ENCODE assay signal across 23 cellular contexts in the genomic region with DNA sequence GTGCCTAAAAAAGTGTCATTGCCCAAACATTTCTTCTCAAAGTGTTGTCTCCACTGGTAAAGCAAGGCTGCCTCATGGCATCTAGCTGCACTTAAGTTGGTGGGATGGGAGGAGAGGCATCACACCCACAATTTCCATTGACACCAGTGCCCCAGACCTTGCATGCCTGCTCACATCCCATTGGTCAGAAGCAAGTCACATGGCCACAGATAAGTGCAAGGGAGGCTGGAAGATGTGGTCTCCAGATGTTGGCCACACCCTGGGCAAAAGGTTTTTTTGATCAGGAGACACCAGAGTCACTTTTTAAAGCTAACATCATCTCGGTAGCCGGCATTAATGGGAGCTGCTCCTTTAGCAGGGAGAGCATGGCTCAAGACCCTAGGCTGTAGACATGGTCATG.
DNase-seq lines count a peak whose midpoint lies in the region; ATAC-seq, FAIRE-seq and TF ChIP-seq lines count a peak whose summit lies in the region.
"Had no signal": no experiment of that assay in that cellular context is flagged by ENCODE, and none has a peak within 500 bp of the region (broad histone marks: within the 10 kb centered on the region; RNA-seq: fewer than 3 reads in every experiment).

No MANE protein-coding gene starts in this region.

- no peak for TF ChIP-seq POLR2A in K562 (conservative IDR thresholded peaks at IDR 0.05)

- no peaks in the 10 kb centered on the region for H3K9me1 ChIP-seq in K562 (ENCODE audit: control insufficient read depth, insufficient read depth, low read length)

- H3K27ac ChIP-seq in BLaER1 treated with 17β-estradiol and CSF1 and Interleukin-3, amounts not matched to agents 10 nM and 100 nM: no peak overlapping the region
- H3K27ac ChIP-seq in K562 (ENCODE audit: extremely low read depth, low read depth, low read length): no peak overlapping the region
- H3K27ac ChIP-seq in trophoblast cell (ENCODE audit: low read depth, low read length): no peak overlapping the region
- H3K27ac ChIP-seq: A549, C4-2B had no signal

- no peak overlapping the region for H2AK5ac ChIP-seq in trophoblast cell (ENCODE audit: low read length)

- H3K9ac ChIP-seq in BLaER1 treated with 17β-estradiol and CSF1 and Interleukin-3, amounts not matched to agents 10 nM and 100 nM: no peak overlapping the region
- no peak overlapping the region for H3K9ac ChIP-seq in K562 (ENCODE audit: insufficient read depth in 1 of 2, low read depth in 2 of 2, low read length in 2 of 2)
- no peak overlapping the region for H3K9ac ChIP-seq in trophoblast cell (ENCODE audit: low read length)

- ATAC-seq in K562: no peak
- no peak for ATAC-seq in HG03571 (IDR thresholded peaks at IDR 0.05; ENCODE audit: unreplicated experiment)
- ATAC-seq: CD8-positive, alpha-beta T cell; GM12878 had no signal

- no peak overlapping the region for H4K91ac ChIP-seq in trophoblast cell (ENCODE audit: low read depth, low read length)

- FAIRE-seq in K562 (lab: Jason Lieb, UNC): no peak
- FAIRE-seq: A549, G401.6, GM12878, H54 had no signal

- H3K36me3 ChIP-seq in BLaER1 treated with 17β-estradiol and CSF1 and Interleukin-3, amounts not matched to agents 10 nM and 100 nM: no peaks in the 10 kb centered on the region
- H3K36me3 ChIP-seq in K562 (ENCODE audit: control insufficient read depth, insufficient read depth, low read length): no peaks in the 10 kb centered on the region
- H3K36me3 ChIP-seq in trophoblast cell (ENCODE audit: control insufficient read depth in 1 of 2, insufficient read depth in 2 of 2, low read length in 2 of 2): no peaks in the 10 kb centered on the region
- H3K36me3 ChIP-seq: BE2C, HAP-1 had no signal

- TF ChIP-seq RAD21 in K562 (CRISPR knock-in tag; conservative IDR thresholded peaks at IDR 0.05 in 1 of 2, IDR thresholded peaks at IDR 0.05 in 1 of 2): no peak

- no peak overlapping the region for H4K12ac ChIP-seq in trophoblast cell (ENCODE audit: low read depth, low read length)

- H3K23ac ChIP-seq in trophoblast cell (ENCODE audit: low read length): peak overlapping the region; percentile 50

- no TSS peak for BruUV-seq in K562 (replicated peaks; lab: Mats Ljungman, UMichigan)

- H3K4ac ChIP-seq in trophoblast cell (ENCODE audit: low read depth, low read length): no peak overlapping the region

- no peaks in the 10 kb centered on the region for H4K20me1 ChIP-seq in BLaER1 treated with 17β-estradiol and CSF1 and Interleukin-3, amounts not matched to agents 10 nM and 100 nM
- no peaks in the 10 kb centered on the region for H4K20me1 ChIP-seq in K562 (replicated peaks; ENCODE audit: control insufficient read depth, insufficient read depth, low read length)

- H2AFZ ChIP-seq in K562 (ENCODE audit: low read depth, low read length): no peak overlapping the region
- H2AFZ ChIP-seq in trophoblast cell (ENCODE audit: insufficient read depth, low read length, poor library complexity): no peak overlapping the region

- H2BK120ac ChIP-seq in trophoblast cell (ENCODE audit: insufficient read depth, low read length, poor library complexity): no peak overlapping the region

- TF ChIP-seq CTCF in K562 (IDR thresholded peaks at IDR 0.05 in 2 of 3, conservative IDR thresholded peaks at IDR 0.05 in 1 of 3; ENCODE audit: insufficient read depth in 2 of 3, low read depth in 1 of 3, low read length in 3 of 3): no peak

- H3K79me2 ChIP-seq in K562 (ENCODE audit: control insufficient read depth, insufficient read depth, low read length) (no peaks in the 10 kb centered on the region), trophoblast cell (ENCODE audit: control insufficient read depth, insufficient read depth, low read length, poor library complexity) (no peaks in the 10 kb centered on the region)

- H3K27me3 ChIP-seq in BLaER1 treated with 17β-estradiol and CSF1 and Interleukin-3, amounts not matched to agents 10 nM and 100 nM: peaks cover 0 to 9% (median 0%) of the 10 kb centered on the region in 11 experiments; a peak in 3 of 22 replicates
- H3K27me3 ChIP-seq in K562 (ENCODE audit: control insufficient read depth in 2 of 2, insufficient read depth in 2 of 2, low read length in 2 of 2) (peaks cover 0 to 16% of the 10 kb centered on the region in 2 experiments; a peak in 1 of 5 replicates), trophoblast cell (ENCODE audit: insufficient read depth, low read length) (no peaks in the 10 kb centered on the region)
- H3K27me3 ChIP-seq: BE2C had no signal

- in situ Hi-C loops in K562 (cut with MboI): no loop called here

- H3K14ac ChIP-seq in trophoblast cell (ENCODE audit: low read length): no peak overlapping the region

- POLR2A ChIA-PET in K562 (lab: Yijun Ruan, JAX): no interaction called here

- no peak overlapping the region for H3K4me3 ChIP-seq in BLaER1 treated with 17β-estradiol and CSF1 and Interleukin-3, amounts not matched to agents 10 nM and 100 nM
- no peak overlapping the region for H3K4me3 ChIP-seq in K562
- no peak overlapping the region for H3K4me3 ChIP-seq in trophoblast cell (ENCODE audit: low read depth, low read length)
- H3K4me3 ChIP-seq: A549, GM12878, HAP-1 had no signal

- peak overlapping the region in 7 of 11 experiments; percentile 78 to 94 (median 86); a peak in 10 of 22 replicates for H3K4me2 ChIP-seq in BLaER1 treated with 17β-estradiol and CSF1 and Interleukin-3, amounts not matched to agents 10 nM and 100 nM
- H3K4me2 ChIP-seq in K562 (ENCODE audit: insufficient read depth, low read length) (no peak overlapping the region), trophoblast cell (ENCODE audit: low read length) (no peak overlapping the region)
- H3K4me2 ChIP-seq: A549 had no signal

- WGBS in K562 (ENCODE audit: insufficient coverage, low coverage, missing lambda C conversion rate): 0% methylated on average over 2 of the region's 2 CpGs
- WGBS in trophoblast cell (ENCODE audit: extremely low coverage, insufficient coverage, insufficient read length): no CpG with 5 or more reads among the region's 2 CpGs

- intact Hi-C loops in K562 (cut with micrococcal nuclease): no loop called here

- H2BK12ac ChIP-seq in trophoblast cell (ENCODE audit: low read length): no peak overlapping the region

- DNase-seq in K562 (ENCODE audit: extremely low read depth in 1 of 4, low spot score in 3 of 4) (peak in 3 of 4 experiments; percentile 10 to 16 (median 14)), trophoblast cell (no peak), SK-N-DZ (ENCODE audit: low spot score) (no peak), T-helper 1 cell (no peak)
- DNase-seq: 8988T; ACHN; AML-193; BE2C; Caco-2; CD4-positive, CD25-positive, alpha-beta regulatory T cell; CD8-positive, alpha-beta T cell; DMS153; DND-41; GOT3; HFFc6 had no signal

- H3K18ac ChIP-seq in trophoblast cell (ENCODE audit: low read length): no peak overlapping the region

- H2BK5ac ChIP-seq in trophoblast cell (ENCODE audit: low read depth, low read length, poor library complexity): no peak overlapping the region

- H3K9me3 ChIP-seq in BLaER1 treated with 17β-estradiol and CSF1 and Interleukin-3, amounts not matched to agents 10 nM and 100 nM (replicated peaks in 1 of 11): no peaks in the 10 kb centered on the region
- H3K9me3 ChIP-seq in K562 (replicated peaks; ENCODE audit: control insufficient read depth, insufficient read depth, low read depth, low read length) (no peaks in the 10 kb centered on the region), trophoblast cell (ENCODE audit: insufficient read depth, low read depth, low read length) (peaks cover 2% of the 10 kb centered on the region)
- H3K9me3 ChIP-seq: A549, BE2C, Caco-2, HAP-1 had no signal

- CTCF ChIA-PET in K562 (lab: Yijun Ruan, JAX; ENCODE audit: low intra/inter-chr PET ratio): no interaction called here

- H4K8ac ChIP-seq in trophoblast cell (ENCODE audit: low read depth, low read length): no peak overlapping the region

- H3K79me1 ChIP-seq in trophoblast cell (ENCODE audit: low read length): no peaks in the 10 kb centered on the region

- no peak for TF ChIP-seq EP300 in K562 (IDR thresholded peaks at IDR 0.05; ENCODE audit: low read length)

- peaks cover 30 to 66% (median 58%) of the 10 kb centered on the region in 10 experiments for H3K4me1 ChIP-seq in BLaER1 treated with 17β-estradiol and CSF1 and Interleukin-3, amounts not matched to agents 10 nM and 100 nM
- no peaks in the 10 kb centered on the region for H3K4me1 ChIP-seq in K562 (replicated peaks in 1 of 2; ENCODE audit: control insufficient read depth in 2 of 2, insufficient read depth in 2 of 2, low read length in 2 of 2)
- H3K4me1 ChIP-seq in trophoblast cell (ENCODE audit: control insufficient read depth in 1 of 2, insufficient read depth in 2 of 2, low read length in 2 of 2): no peaks in the 10 kb centered on the region
- H3K4me1 ChIP-seq: A549, BE2C, Caco-2, HAP-1 had no signal

TF ChIP-seq in K562, 482 proteins besides CTCF, POLR2A, EP300 and RAD21:
- TF ChIP-seq, protein P1, sequence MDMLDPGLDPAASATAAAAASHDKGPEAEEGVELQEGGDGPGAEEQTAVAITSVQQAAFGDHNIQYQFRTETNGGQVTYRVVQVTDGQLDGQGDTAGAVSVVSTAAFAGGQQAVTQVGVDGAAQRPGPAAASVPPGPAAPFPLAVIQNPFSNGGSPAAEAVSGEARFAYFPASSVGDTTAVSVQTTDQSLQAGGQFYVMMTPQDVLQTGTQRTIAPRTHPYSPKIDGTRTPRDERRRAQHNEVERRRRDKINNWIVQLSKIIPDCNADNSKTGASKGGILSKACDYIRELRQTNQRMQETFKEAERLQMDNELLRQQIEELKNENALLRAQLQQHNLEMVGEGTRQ (CRISPR knock-in tag; IDR thresholded peaks at IDR 0.05): peak; percentile 69
- peak; percentile 34; the same call in 1 of the 2 replicates for TF ChIP-seq RAD51 (IDR thresholded peaks at IDR 0.05; ENCODE audit: borderline replicate concordance, low read depth)
- TF ChIP-seq, protein P2, sequence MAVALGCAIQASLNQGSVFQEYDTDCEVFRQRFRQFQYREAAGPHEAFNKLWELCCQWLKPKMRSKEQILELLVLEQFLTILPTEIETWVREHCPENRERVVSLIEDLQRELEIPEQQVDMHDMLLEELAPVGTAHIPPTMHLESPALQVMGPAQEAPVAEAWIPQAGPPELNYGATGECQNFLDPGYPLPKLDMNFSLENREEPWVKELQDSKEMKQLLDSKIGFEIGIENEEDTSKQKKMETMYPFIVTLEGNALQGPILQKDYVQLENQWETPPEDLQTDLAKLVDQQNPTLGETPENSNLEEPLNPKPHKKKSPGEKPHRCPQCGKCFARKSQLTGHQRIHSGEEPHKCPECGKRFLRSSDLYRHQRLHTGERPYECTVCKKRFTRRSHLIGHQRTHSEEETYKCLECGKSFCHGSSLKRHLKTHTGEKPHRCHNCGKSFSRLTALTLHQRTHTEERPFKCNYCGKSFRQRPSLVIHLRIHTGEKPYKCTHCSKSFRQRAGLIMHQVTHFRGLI (CRISPR knock-in tag; IDR thresholded peaks at IDR 0.05): no peak
- TF ChIP-seq, protein P3, sequence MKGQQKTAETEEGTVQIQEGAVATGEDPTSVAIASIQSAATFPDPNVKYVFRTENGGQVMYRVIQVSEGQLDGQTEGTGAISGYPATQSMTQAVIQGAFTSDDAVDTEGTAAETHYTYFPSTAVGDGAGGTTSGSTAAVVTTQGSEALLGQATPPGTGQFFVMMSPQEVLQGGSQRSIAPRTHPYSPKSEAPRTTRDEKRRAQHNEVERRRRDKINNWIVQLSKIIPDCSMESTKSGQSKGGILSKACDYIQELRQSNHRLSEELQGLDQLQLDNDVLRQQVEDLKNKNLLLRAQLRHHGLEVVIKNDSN (CRISPR knock-in tag; IDR thresholded peaks at IDR 0.05): peak; percentile 32; the same call in 1 of the 2 replicates
TF ChIP-seq in K562: peak in this region for 3.

Comparison
In these comparisons a context has a peak if more than half of its experiments do, and no peak if none do; other contexts are left out.
1. H3K4me2 ChIP-seq: peak in BLaER1 treated with 17β-estradiol and CSF1 and Interleukin-3, amounts not matched to agents 10 nM and 100 nM (7 of 11); none in K562 (single experiment) and trophoblast cell (single experiment).
2. DNase-seq: peak in K562 (3 of 4); none in trophoblast cell (0 of 2), SK-N-DZ (single experiment) and T-helper 1 cell (0 of 5).